8 cellular contexts compared by ENCODE assay signal in genomic region chrX:107677501-107677901, GRCh38. TPM values are rescaled to one million over a fixed set of nuclear protein-coding genes. Genes with fewer than 3 reads are reported as not detected.
DNase-seq lines count a peak whose midpoint lies in the region; ATAC-seq and TF ChIP-seq lines count a peak whose summit lies in the region.

No MANE protein-coding gene starts in this region.

- peaks cover 30% of the 10 kb centered on the region for H3K4me1 Mint-ChIP-seq in WTC11

- BruUV-seq in A673 (replicated peaks; lab: Mats Ljungman, UMichigan) = no TSS peak

- H3K4me3 ChIP-seq in A673 (ENCODE audit: low read depth, low read length, poor library complexity, severe bottlenecking) (no peak overlapping the region), ascending aorta (peak overlapping the region in 1 of 2 donors; percentile 66), mucosa of rectum (ENCODE audit: low read length in 2 of 2) (peak overlapping the region; percentile 73 to 78)

- no peak; the same call in 1 of the 2 replicates for ATAC-seq in WTC11

- H3K4me1 ChIP-seq in A673 (ENCODE audit: insufficient read depth, low read length, poor library complexity, severe bottlenecking) = peaks cover 26% of the 10 kb centered on the region
- H3K4me1 ChIP-seq in ascending aorta = peaks cover 8 to 31% of the 10 kb centered on the region in 2 donors
- H3K4me1 ChIP-seq in mucosa of rectum (ENCODE audit: control insufficient read depth in 2 of 2, insufficient read depth in 2 of 2, low read length in 2 of 2) = peaks cover 19 to 36% of the 10 kb centered on the region in 2 donors

- POLR2A ChIA-PET in A673 (lab: Charles Lee; ENCODE audit: low non-redundant PET) = no interaction called here
- POLR2A ChIA-PET in HEK293T (lab: Yijun Ruan, JAX) = interaction anchor here (0.8 to 23.6 kb wide), 17 partner anchors 8 to 102 kb away, joined by 3 to 724 read pairs (median 5); partner anchors contain the start of genes NCBP2L, PRPS1 and TSC22D3
- POLR2A ChIA-PET in WTC11 (lab: Charles Lee) = interaction anchor here (3.5 kb wide), 1 partner anchor 39 kb away, joined by 11 read pairs; no protein-coding TSS in a partner anchor

- peak overlapping the region; percentile 26 to 55 for H3K9ac ChIP-seq in mucosa of rectum (ENCODE audit: low read depth in 1 of 2, low read length in 2 of 2)

- H3K36me3 ChIP-seq in A673 (ENCODE audit: insufficient read depth, low read length, poor library complexity, severe bottlenecking) = no peaks in the 10 kb centered on the region
- no peaks in the 10 kb centered on the region for H3K36me3 ChIP-seq in ascending aorta
- H3K36me3 ChIP-seq in mucosa of rectum (ENCODE audit: control insufficient read depth in 2 of 2, insufficient read depth in 2 of 2, low read length in 2 of 2) = no peaks in the 10 kb centered on the region

- no peak overlapping the region for H3K27ac Mint-ChIP-seq in WTC11

- TF ChIP-seq CTCF in A673 (conservative IDR thresholded peaks at IDR 0.05; ENCODE audit: low read depth, low read length) (peak; percentile 31; the same call in 1 of the 2 replicates), ascending aorta (IDR thresholded peaks at IDR 0.05) (no peak), WTC11 (IDR thresholded peaks at IDR 0.05) (no peak)

- DNase-seq in A673 (ENCODE audit: low spot score) (peak; percentile 28), HEK293T (ENCODE audit: extremely low spot score) (no peak), ascending aorta (ENCODE audit: low spot score in 2 of 2) (peak in 1 of 2 donors; percentile 70), NCI-H345 (lab: John Stamatoyannopoulos, UW) (no peak), NOMO-1 (lab: John Stamatoyannopoulos, UW; ENCODE audit: unreplicated experiment in 2 of 2) (no peak), GM19240 (ENCODE audit: insufficient read length, low spot score) (no peak), WTC11 (ENCODE audit: low spot score) (no peak)

- no peak overlapping the region for H3K27ac ChIP-seq in A673 (ENCODE audit: low read depth, low read length, poor library complexity, severe bottlenecking)
- H3K27ac ChIP-seq in ascending aorta = peak overlapping the region; percentile 90 to 95
- H3K27ac ChIP-seq in mucosa of rectum (ENCODE audit: low read depth in 2 of 2, low read length in 2 of 2) = peak overlapping the region; percentile 92

- H3K9me3 ChIP-seq in A673 (ENCODE audit: low read depth, low read length, poor library complexity, severe bottlenecking) (no peaks in the 10 kb centered on the region), ascending aorta (no peaks in the 10 kb centered on the region), mucosa of rectum (ENCODE audit: control insufficient read depth in 2 of 2, low read length in 2 of 2) (no peaks in the 10 kb centered on the region)

- H3K27me3 ChIP-seq in A673 (replicated peaks; ENCODE audit: insufficient read depth, low read depth, low read length, poor library complexity) (peaks cover 6% of the 10 kb centered on the region), ascending aorta (no peaks in the 10 kb centered on the region), mucosa of rectum (ENCODE audit: control insufficient read depth in 2 of 2, insufficient read depth in 2 of 2, low read length in 2 of 2) (no peaks in the 10 kb centered on the region)

- intact Hi-C loops in A673 (cut with micrococcal nuclease; ENCODE audit: unreplicated experiment) = loop anchor here (2.0 to 5.0 kb wide), 2 partner anchors 40 to 99 kb away; partner anchors contain the start of gene NCBP2L
- intact Hi-C loops in ascending aorta (cut with DNase I) = loop anchor here (1.0 kb wide), 1 partner anchor 34 kb away; no protein-coding TSS in a partner anchor

- H3K27me3 Mint-ChIP-seq in WTC11 (ENCODE audit: low read depth) = peaks cover 5% of the 10 kb centered on the region; the same call in 1 of the 2 replicates

- H3K4me3 Mint-ChIP-seq in WTC11 = no peak overlapping the region

- CTCF ChIA-PET in A673 (lab: Charles Lee) (no interaction called here), HEK293T (lab: Yijun Ruan, JAX) (interaction anchor here (0.8 to 7.5 kb wide), 5 partner anchors 14 to 99 kb away, joined by 3 to 86 read pairs (median 3); partner anchors contain the start of genes NCBP2L and TSC22D3), WTC11 (lab: Charles Lee) (interaction anchor here (1.4 to 3.7 kb wide), 6 partner anchors 8 to 99 kb away, joined by 3 to 30 read pairs (median 6); partner anchors contain the start of genes NCBP2L and TSC22D3)

- H3K36me3 Mint-ChIP-seq in WTC11 = no peaks in the 10 kb centered on the region

- H3K9me3 Mint-ChIP-seq in WTC11 = no peaks in the 10 kb centered on the region

TF ChIP-seq in HEK293T, 16 proteins besides CTCF, POLR2A, EP300 and RAD21:
- peak; percentile 74 for TF ChIP-seq L3MBTL2 (conservative IDR thresholded peaks at IDR 0.05)
- no peak for TF ChIP-seq ELF4 (IDR thresholded peaks at IDR 0.05)

TF ChIP-seq in WTC11, 78 proteins besides CTCF, POLR2A, EP300 and RAD21:
- TF ChIP-seq SMAD3 (CRISPR knock-in tag; IDR thresholded peaks at IDR 0.05; ENCODE audit: borderline replicate concordance) (no peak), ZNF416 (CRISPR knock-in tag; IDR thresholded peaks at IDR 0.05) (no peak), ZBTB21 (CRISPR knock-in tag; IDR thresholded peaks at IDR 0.05; ENCODE audit: borderline replicate concordance) (no peak), E2F4 (CRISPR knock-in tag; IDR thresholded peaks at IDR 0.05; ENCODE audit: borderline replicate concordance, low read depth) (no peak), GRHL2 (CRISPR knock-in tag; IDR thresholded peaks at IDR 0.05; ENCODE audit: insufficient replicate concordance, severe bottlenecking) (no peak), SP1 (CRISPR knock-in tag; conservative IDR thresholded peaks at IDR 0.05) (no peak), HMGXB4 (CRISPR knock-in tag; IDR thresholded peaks at IDR 0.05) (no peak), GABPB1 (CRISPR knock-in tag; IDR thresholded peaks at IDR 0.05) (no peak), ZNF138 (CRISPR knock-in tag; conservative IDR thresholded peaks at IDR 0.05) (no peak), SOX15 (CRISPR knock-in tag; IDR thresholded peaks at IDR 0.05) (no peak), GTF2I (CRISPR knock-in tag; conservative IDR thresholded peaks at IDR 0.05) (no peak), JAZF1 (CRISPR knock-in tag; IDR thresholded peaks at IDR 0.05) (no peak), ZNF396 (CRISPR knock-in tag; IDR thresholded peaks at IDR 0.05; ENCODE audit: borderline replicate concordance) (no peak), CREB1 (CRISPR knock-in tag; IDR thresholded peaks at IDR 0.05) (no peak), ZNF232 (CRISPR knock-in tag; IDR thresholded peaks at IDR 0.05) (no peak), TEAD1 (CRISPR knock-in tag; IDR thresholded peaks at IDR 0.05) (no peak), ESRRA (CRISPR knock-in tag; IDR thresholded peaks at IDR 0.05; ENCODE audit: borderline replicate concordance) (no peak), CBFB (CRISPR knock-in tag; IDR thresholded peaks at IDR 0.05; ENCODE audit: low read depth) (no peak), E2F5 (CRISPR knock-in tag; IDR thresholded peaks at IDR 0.05) (no peak)

RNA-seq across cellular contexts. Expression of gene PRPS1, which starts 49.2 kb away (rescaled TPM):
- total RNA-seq in A673 (2021) (87.3 and 88.1 TPM in 2 replicates), ascending aorta (14.0 TPM), WTC11 (2021) (106 to 126 TPM (median 107 TPM) in 3 replicates)
